19 cellular contexts compared by ENCODE assay signal in the genomic region with DNA sequence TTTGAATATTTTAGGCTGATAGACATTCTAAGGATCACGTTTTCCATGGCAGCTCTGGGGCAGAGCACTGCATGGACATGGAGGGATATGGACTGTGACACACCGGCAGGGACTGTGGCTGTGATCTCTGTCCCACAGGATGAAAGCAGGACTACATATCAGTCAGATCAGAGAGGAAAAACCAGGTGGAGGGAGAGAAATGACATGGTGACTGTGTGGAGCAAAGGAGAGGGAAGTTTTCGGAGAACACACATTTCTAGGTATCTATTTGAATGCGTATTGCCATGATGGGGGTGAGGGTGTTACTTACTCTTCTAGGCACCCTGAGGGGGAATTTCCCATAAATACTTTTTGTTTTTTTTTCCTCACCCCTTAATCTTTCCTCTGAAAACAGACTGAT. TPM values are rescaled to one million over a fixed set of nuclear protein-coding genes. Genes with fewer than 3 reads are reported as not detected.
DNase-seq lines count a peak whose midpoint lies in the region; ATAC-seq and TF ChIP-seq lines count a peak whose summit lies in the region.
"Had no signal": no experiment of that assay in that cellular context is flagged by ENCODE, and none has a peak within 500 bp of the region (broad histone marks: within the 10 kb centered on the region; RNA-seq: fewer than 3 reads in every experiment).

No MANE protein-coding gene starts in this region.

- intact Hi-C loops in activated B cell treated with CpG ODN at 0.5 μM for 24 hours (cut with micrococcal nuclease), result loop anchor here (1.0 to 10.0 kb wide), 5 partner anchors 38 to 702 kb away; no protein-coding TSS in a partner anchor

- ATAC-seq in HG02852 (IDR thresholded peaks at IDR 0.05; ENCODE audit: unreplicated experiment) (peak; percentile 23), activated B cell treated with CpG ODN at 0.5 μM for 24 hours (ENCODE audit: low read depth) (peak; percentile 8), HG02840 (IDR thresholded peaks at IDR 0.05; ENCODE audit: low FRiP score, unreplicated experiment) (no peak)
- peak; percentile 30 to 46 for ATAC-seq in stimulated activated naive B cell treated with anti-CD40 and anti-IgM and Interleukin-4, amounts not matched to agents 10 μg/mL and 1 μg/mL and 100 μg/mL, for 72 hours (replicated peaks)

- no peak for TF ChIP-seq CTCF in activated B cell treated with CpG ODN at 0.5 μM for 24 hours (IDR thresholded peaks at IDR 0.05)

- CTCF ChIA-PET in activated CD4-positive, alpha-beta T cell treated with anti-CD3 and anti-CD28 coated beads, Interleukin-2, amount 10 ng/mL, durations not matched to agents 7 days and 5 days (lab: Charles Lee), result no interaction called here
- CTCF ChIA-PET in activated B cell treated with CpG ODN at 0.5 μM for 24 hours (lab: Charles Lee), result interaction anchor here (0.9 to 4.3 kb wide), 6 partner anchors 29 to 165 kb away, joined by 3 to 19 read pairs (median 6); no protein-coding TSS in a partner anchor

- POLR2A ChIA-PET in activated CD4-positive, alpha-beta T cell treated with anti-CD3 and anti-CD28 coated beads, Interleukin-2, amount 10 ng/mL, durations not matched to agents 7 days and 5 days (lab: Charles Lee), result interaction anchor here (0.6 kb wide), 1 partner anchor 45 kb away, joined by 4 read pairs; a partner anchor contains a TSS
- POLR2A ChIA-PET in activated B cell treated with CpG ODN at 0.5 μM for 24 hours (lab: Charles Lee), result interaction anchor here (0.9 to 4.5 kb wide), 12 partner anchors 17 to 790 kb away, joined by 3 to 47 read pairs (median 8); a partner anchor contains a TSS

- H3K27me3 Mint-ChIP-seq in activated CD4-positive, alpha-beta T cell treated with anti-CD3 and anti-CD28 coated beads, Interleukin-2, amount 10 ng/mL, durations not matched to agents 7 days and 5 days, result peaks cover 4% of the 10 kb centered on the region
- H3K27me3 Mint-ChIP-seq in activated B cell treated with CpG ODN at 0.5 μM for 24 hours, result no peaks in the 10 kb centered on the region
- H3K27me3 Mint-ChIP-seq in stimulated activated naive B cell treated with anti-CD40 and anti-IgM and Interleukin-4, amounts not matched to agents 10 μg/mL and 1 μg/mL and 100 μg/mL, for 72 hours, result no peaks in the 10 kb centered on the region

- no peaks in the 10 kb centered on the region for H3K36me3 Mint-ChIP-seq in activated CD4-positive, alpha-beta T cell treated with anti-CD3 and anti-CD28 coated beads, Interleukin-2, amount 10 ng/mL, durations not matched to agents 7 days and 5 days (ENCODE audit: low read depth)
- H3K36me3 Mint-ChIP-seq in activated B cell treated with CpG ODN at 0.5 μM for 24 hours (ENCODE audit: low read depth), result peaks cover 9% of the 10 kb centered on the region
- H3K36me3 Mint-ChIP-seq in stimulated activated naive B cell treated with anti-CD40 and anti-IgM and Interleukin-4, amounts not matched to agents 10 μg/mL and 1 μg/mL and 100 μg/mL, for 72 hours, result peaks cover 5 to 10% of the 10 kb centered on the region in 2 donors

- H3K4me3 Mint-ChIP-seq in activated CD4-positive, alpha-beta T cell treated with anti-CD3 and anti-CD28 coated beads, Interleukin-2, amount 10 ng/mL, durations not matched to agents 7 days and 5 days, result no peak overlapping the region
- H3K4me3 Mint-ChIP-seq in activated B cell treated with CpG ODN at 0.5 μM for 24 hours, result peak overlapping the region; percentile 88
- peak overlapping the region; percentile 54 to 69 for H3K4me3 Mint-ChIP-seq in stimulated activated naive B cell treated with anti-CD40 and anti-IgM and Interleukin-4, amounts not matched to agents 10 μg/mL and 1 μg/mL and 100 μg/mL, for 72 hours
- H3K4me3 Mint-ChIP-seq: CD4-positive, alpha-beta T cell had no signal

- peak overlapping the region; percentile 79 for H3K27ac Mint-ChIP-seq in activated CD4-positive, alpha-beta T cell treated with anti-CD3 and anti-CD28 coated beads, Interleukin-2, amount 10 ng/mL, durations not matched to agents 7 days and 5 days
- H3K27ac Mint-ChIP-seq in activated B cell treated with CpG ODN at 0.5 μM for 24 hours, result peak overlapping the region; percentile 99
- peak overlapping the region; percentile 97 for H3K27ac Mint-ChIP-seq in stimulated activated naive B cell treated with anti-CD40 and anti-IgM and Interleukin-4, amounts not matched to agents 10 μg/mL and 1 μg/mL and 100 μg/mL, for 72 hours
- H3K27ac Mint-ChIP-seq: CD4-positive, alpha-beta T cell had no signal

- peaks cover 2% of the 10 kb centered on the region for H3K9me3 Mint-ChIP-seq in activated CD4-positive, alpha-beta T cell treated with anti-CD3 and anti-CD28 coated beads, Interleukin-2, amount 10 ng/mL, durations not matched to agents 7 days and 5 days
- peaks cover 2% of the 10 kb centered on the region for H3K9me3 Mint-ChIP-seq in activated B cell treated with CpG ODN at 0.5 μM for 24 hours
- H3K9me3 Mint-ChIP-seq in stimulated activated naive B cell treated with anti-CD40 and anti-IgM and Interleukin-4, amounts not matched to agents 10 μg/mL and 1 μg/mL and 100 μg/mL, for 72 hours, result peaks cover 3 to 8% of the 10 kb centered on the region in 2 donors
- H3K9me3 Mint-ChIP-seq: CD4-positive, alpha-beta T cell had no signal

- peaks cover 20% of the 10 kb centered on the region for H3K4me1 Mint-ChIP-seq in activated CD4-positive, alpha-beta T cell treated with anti-CD3 and anti-CD28 coated beads, Interleukin-2, amount 10 ng/mL, durations not matched to agents 7 days and 5 days
- peaks cover 66% of the 10 kb centered on the region for H3K4me1 Mint-ChIP-seq in activated B cell treated with CpG ODN at 0.5 μM for 24 hours
- peaks cover 45 to 59% of the 10 kb centered on the region in 2 donors for H3K4me1 Mint-ChIP-seq in stimulated activated naive B cell treated with anti-CD40 and anti-IgM and Interleukin-4, amounts not matched to agents 10 μg/mL and 1 μg/mL and 100 μg/mL, for 72 hours

- DNase-seq in activated CD4-positive, alpha-beta T cell treated with anti-CD3 and anti-CD28 coated beads, Interleukin-2, amount 10 ng/mL, durations not matched to agents 7 days and 5 days, result no peak
- DNase-seq in activated CD4-positive, alpha-beta T cell treated with anti-CD3 and anti-CD28 coated beads for 48 hours, result no peak
- no peak for DNase-seq in activated B cell treated with CpG ODN at 0.5 μM for 24 hours
- peak; percentile 38 for DNase-seq in stimulated activated naive B cell treated with anti-CD40 and anti-IgM and Interleukin-4, amounts not matched to agents 10 μg/mL and 1 μg/mL and 100 μg/mL, for 72 hours
- DNase-seq in NCI-H510A treated with DMSO at 0.1 percent for 48 hours (lab: John Stamatoyannopoulos, UW), result no peak
- DNase-seq in SK-N-DZ (ENCODE audit: low spot score), result no peak
- DNase-seq: CD4-positive, alpha-beta T cell; H7; NCI-H1436 treated with DMSO at 0.1 percent for 48 hours; stomach; uterus had no signal

RNA-seq across cellular contexts. Expression of a gene that starts 3.2 kb away (rescaled TPM):
- total RNA-seq in activated CD4-positive, alpha-beta T cell treated with anti-CD3 and anti-CD28 coated beads, Interleukin-2, amount 10 ng/mL, durations not matched to agents 7 days and 5 days, result not detected
- total RNA-seq in activated B cell treated with CpG ODN at 0.5 μM for 24 hours, result 37.3 and 40.8 TPM in 2 replicates
- polyA plus RNA-seq in SK-N-DZ (2014; cell fraction: cytosol; rRNA removed), result not detected in 2 replicates
- polyA plus RNA-seq in SK-N-DZ (2014; cell fraction: nucleus; rRNA removed), result not detected in 2 replicates
- total RNA-seq: dermis microvascular lymphatic vessel endothelial cell, H7, smooth muscle cell had no signal
- polyA plus RNA-seq: smooth muscle cell had no signal

RNA-seq across cellular contexts. Expression of a gene that starts 32.3 kb away (rescaled TPM):
- total RNA-seq in activated CD4-positive, alpha-beta T cell treated with anti-CD3 and anti-CD28 coated beads, Interleukin-2, amount 10 ng/mL, durations not matched to agents 7 days and 5 days, result under 1 TPM in 1 of 2 experiments, not detected in 1; 0.17 TPM
- total RNA-seq in activated B cell treated with CpG ODN at 0.5 μM for 24 hours, result 1.4 and 1.6 TPM in 2 replicates
- polyA plus RNA-seq in SK-N-DZ (2014; cell fraction: cytosol; rRNA removed), result not detected in 2 replicates
- not detected in 2 replicates for polyA plus RNA-seq in SK-N-DZ (2014; cell fraction: nucleus; rRNA removed)
- total RNA-seq: breast epithelium; CD4-positive, alpha-beta T cell; dermis microvascular lymphatic vessel endothelial cell; H7; posterior vena cava; smooth muscle cell; stomach; uterus had no signal
- polyA plus RNA-seq: smooth muscle cell had no signal

RNA-seq across cellular contexts. Expression of a gene that starts 44.8 kb away (rescaled TPM):
- total RNA-seq in activated CD4-positive, alpha-beta T cell treated with anti-CD3 and anti-CD28 coated beads, Interleukin-2, amount 10 ng/mL, durations not matched to agents 7 days and 5 days, result not detected
- total RNA-seq in activated B cell treated with CpG ODN at 0.5 μM for 24 hours, result not detected in 2 replicates
- not detected in 2 replicates for polyA plus RNA-seq in SK-N-DZ (2014; cell fraction: cytosol; rRNA removed)
- polyA plus RNA-seq in SK-N-DZ (2014; cell fraction: nucleus; rRNA removed), result not detected in 2 replicates
- total RNA-seq: breast epithelium; CD4-positive, alpha-beta T cell; dermis microvascular lymphatic vessel endothelial cell; H7; posterior vena cava; smooth muscle cell; T-helper 1 cell treated with Interleukin-12 subunit alpha and Interleukin-12 subunit beta and Interleukin-4 antibody, amounts not matched to agents 30 ng/mL and 1 ng/mL, for 36 hours; uterus had no signal
- polyA plus RNA-seq: liver, smooth muscle cell, stomach had no signal

Comparison
In these comparisons a context has a peak if more than half of its experiments do, and no peak if none do; other contexts are left out.
1. RNA of a gene that starts 3.2 kb away (total RNA-seq): 37.3 to 40.8 TPM in activated B cell treated with CpG ODN at 0.5 μM for 24 hours; not detected in activated CD4-positive, alpha-beta T cell treated with anti-CD3 and anti-CD28 coated beads, Interleukin-2, amount 10 ng/mL, durations not matched to agents 7 days and 5 days; every median in the first group is over 10 times any median in the second.
2. Peak in every context shown above with its lines, with median percentiles within 50 percentile points of each other: H3K27ac Mint-ChIP-seq.